Comparison of ENCODE assay signal across 8 cellular contexts in genomic region chr6:13229205-13230085, GRCh38.
DNase-seq lines count a peak whose midpoint lies in the region; ATAC-seq and TF ChIP-seq lines count a peak whose summit lies in the region.

No MANE protein-coding gene starts in this region.

- H3K4me3 ChIP-seq in HFF-Myc (replicated peaks; ENCODE audit: low read depth, low read length) = no peak overlapping the region

- H3K27me3 Mint-ChIP-seq in activated naive CD4-positive, alpha-beta T cell treated with anti-CD3 and anti-CD28 coated beads, Interleukin-2, amount 50 U/mL, for 24 hours = no peaks in the 10 kb centered on the region

- no peaks in the 10 kb centered on the region for H3K36me3 Mint-ChIP-seq in activated naive CD4-positive, alpha-beta T cell treated with anti-CD3 and anti-CD28 coated beads, Interleukin-2, amount 50 U/mL, for 24 hours

- peaks cover 10% of the 10 kb centered on the region for H3K4me1 Mint-ChIP-seq in activated naive CD4-positive, alpha-beta T cell treated with anti-CD3 and anti-CD28 coated beads, Interleukin-2, amount 50 U/mL, for 24 hours

- no peak for DNase-seq in activated naive CD4-positive, alpha-beta T cell treated with anti-CD3 and anti-CD28 coated beads, Interleukin-2, amount 50 U/mL, for 16 hours
- DNase-seq in HFF-Myc (ENCODE audit: extremely low read depth, low read depth) (no peak), NCI-H2171 treated with DMSO at 0.1 percent for 48 hours (lab: John Stamatoyannopoulos, UW) (peak; percentile 56), NCI-H748 (lab: John Stamatoyannopoulos, UW; ENCODE audit: unreplicated experiment) (no peak), NCI-H1930 (lab: John Stamatoyannopoulos, UW) (no peak), T1000 (lab: John Stamatoyannopoulos, UW) (no peak)

- H3K4me3 Mint-ChIP-seq in activated naive CD4-positive, alpha-beta T cell treated with anti-CD3 and anti-CD28 coated beads, Interleukin-2, amount 50 U/mL, for 24 hours = peak overlapping the region; percentile 2

- TF ChIP-seq CTCF in HFF-Myc (IDR thresholded peaks at IDR 0.05; ENCODE audit: low read depth, low read length, missing control alignments) = peak; percentile 13

- no peak overlapping the region for H3K27ac Mint-ChIP-seq in activated naive CD4-positive, alpha-beta T cell treated with anti-CD3 and anti-CD28 coated beads, Interleukin-2, amount 50 U/mL, for 24 hours

- ATAC-seq in esophagus mucosa = peak; percentile 8

- H3K9me3 Mint-ChIP-seq in activated naive CD4-positive, alpha-beta T cell treated with anti-CD3 and anti-CD28 coated beads, Interleukin-2, amount 50 U/mL, for 24 hours = no peaks in the 10 kb centered on the region
